Comparison of ENCODE assay signal across 18 cellular contexts in genomic region chr18:62612721-62613120, GRCh38.
DNase-seq lines count a peak whose midpoint lies in the region; ATAC-seq, FAIRE-seq and TF ChIP-seq lines count a peak whose summit lies in the region.
"Had no signal": no experiment of that assay in that cellular context is flagged by ENCODE, and none has a peak within 500 bp of the region (broad histone marks: within the 10 kb centered on the region; RNA-seq: fewer than 3 reads in every experiment).

No MANE protein-coding gene starts in this region.

- no peak for TF ChIP-seq POLR2A in Peyer's patch (IDR thresholded peaks at IDR 0.05)

- DNase-seq in D721Med (ENCODE audit: insufficient read length, low spot score) (no peak), Karpas-422 (peak; percentile 43), memory B cell (ENCODE audit: low spot score in 2 of 2) (no peak), caudate nucleus (lab: John Stamatoyannopoulos, UW) (no peak), PC-3 (no peak), dedifferentiated amniotic fluid mesenchymal stem cell (ENCODE audit: extremely low spot score) (no peak), Peyer's patch (no peak)
- DNase-seq: CD4-positive, alpha-beta T cell; DMS53; GOT3; NCI-H1436; NCI-H2029 treated with DMSO at 0.1 percent for 48 hours; NCI-H510A; NCI-H82; SW 1271 had no signal

- H4K20me1 ChIP-seq in Karpas-422 (ENCODE audit: insufficient read depth, low read depth, low read length) (no peaks in the 10 kb centered on the region), PC-3 (ENCODE audit: low read length) (no peaks in the 10 kb centered on the region)

- no peaks in the 10 kb centered on the region for H3K9me2 ChIP-seq in Karpas-422 (replicated peaks; ENCODE audit: insufficient read depth, low read length)
- H3K9me2 ChIP-seq in PC-3 (replicated peaks; ENCODE audit: low read length) = no peaks in the 10 kb centered on the region

- no peak overlapping the region for H2AFZ ChIP-seq in Karpas-422 (ENCODE audit: low read length)
- no peak overlapping the region for H2AFZ ChIP-seq in PC-3 (ENCODE audit: low read length)

- H3K4me3 Mint-ChIP-seq in memory B cell = no peak overlapping the region
- no peak overlapping the region for H3K4me3 Mint-ChIP-seq in stimulated activated memory B cell treated with anti-CD40 and anti-IgM and Interleukin-4, amounts not matched to agents 10 μg/mL and 1 μg/mL and 100 μg/mL, for 72 hours
- H3K4me3 Mint-ChIP-seq: CD4-positive, alpha-beta T cell had no signal

- H3K4me1 Mint-ChIP-seq in memory B cell = peaks cover 5% of the 10 kb centered on the region
- H3K4me1 Mint-ChIP-seq in stimulated activated memory B cell treated with anti-CD40 and anti-IgM and Interleukin-4, amounts not matched to agents 10 μg/mL and 1 μg/mL and 100 μg/mL, for 72 hours = peaks cover 14% of the 10 kb centered on the region

- H3K79me2 ChIP-seq in Karpas-422 (ENCODE audit: low read length) = no peaks in the 10 kb centered on the region
- no peaks in the 10 kb centered on the region for H3K79me2 ChIP-seq in PC-3 (ENCODE audit: low read length)

- TF ChIP-seq CTCF in D721Med (IDR thresholded peaks at IDR 0.05; ENCODE audit: insufficient read depth, missing control alignments) (no peak), PC-3 (conservative IDR thresholded peaks at IDR 0.05; ENCODE audit: low read depth, low read length) (no peak), Peyer's patch (IDR thresholded peaks at IDR 0.05) (no peak)

- CTCF ChIA-PET in PC-3 (lab: Charles Lee) = no interaction called here

- H3K4me3 ChIP-seq in Karpas-422 (ENCODE audit: low read length) (no peak overlapping the region), PC-3 (ENCODE audit: low read length) (no peak overlapping the region), Peyer's patch (no peak overlapping the region)

- intact Hi-C loops in PC-3 (cut with micrococcal nuclease) = no loop called here

- no peak overlapping the region for H3K4me2 ChIP-seq in Karpas-422 (ENCODE audit: low read depth, low read length, poor library complexity, severe bottlenecking)
- no peak overlapping the region for H3K4me2 ChIP-seq in PC-3 (ENCODE audit: low read length)

- POLR2A ChIA-PET in PC-3 (lab: Charles Lee; ENCODE audit: unreplicated experiment) = interaction anchor here (0.6 kb wide), 1 partner anchor 323 kb away, joined by 3 read pairs; no protein-coding TSS in a partner anchor

- H3K27me3 ChIP-seq in Karpas-422 (ENCODE audit: low read length) (no peaks in the 10 kb centered on the region), PC-3 (ENCODE audit: low read length) (no peaks in the 10 kb centered on the region; the same call in 1 of the 2 replicates), Peyer's patch (no peaks in the 10 kb centered on the region)

- H3K4me1 ChIP-seq in Karpas-422 (ENCODE audit: low read length) = peaks cover 7% of the 10 kb centered on the region
- H3K4me1 ChIP-seq in PC-3 (ENCODE audit: insufficient read depth, low read length) = no peaks in the 10 kb centered on the region
- H3K4me1 ChIP-seq in Peyer's patch = no peaks in the 10 kb centered on the region

- BruUV-seq in PC-3 (replicated peaks; lab: Mats Ljungman, UMichigan) = no TSS peak

- no peak overlapping the region for H3K27ac Mint-ChIP-seq in memory B cell
- H3K27ac Mint-ChIP-seq in stimulated activated memory B cell treated with anti-CD40 and anti-IgM and Interleukin-4, amounts not matched to agents 10 μg/mL and 1 μg/mL and 100 μg/mL, for 72 hours = no peak overlapping the region
- H3K27ac Mint-ChIP-seq: CD4-positive, alpha-beta T cell had no signal

- H3K36me3 ChIP-seq in Karpas-422 (ENCODE audit: insufficient read depth, low read length) (no peaks in the 10 kb centered on the region), PC-3 (ENCODE audit: low read depth, low read length) (no peaks in the 10 kb centered on the region), Peyer's patch (no peaks in the 10 kb centered on the region)

- H3K27me3 Mint-ChIP-seq in memory B cell = peaks cover 21% of the 10 kb centered on the region
- H3K27me3 Mint-ChIP-seq in stimulated activated memory B cell treated with anti-CD40 and anti-IgM and Interleukin-4, amounts not matched to agents 10 μg/mL and 1 μg/mL and 100 μg/mL, for 72 hours = peaks cover 24% of the 10 kb centered on the region

- no peaks in the 10 kb centered on the region for H3F3A ChIP-seq in PC-3 (ENCODE audit: low read length, unreplicated experiment)

- H3K9me3 ChIP-seq in Karpas-422 (ENCODE audit: low read length) (no peaks in the 10 kb centered on the region), PC-3 (ENCODE audit: low read length) (no peaks in the 10 kb centered on the region), Peyer's patch (no peaks in the 10 kb centered on the region)

- ATAC-seq in memory B cell (ENCODE audit: low read depth) = peak; percentile 43
- peak; percentile 31 for ATAC-seq in stimulated activated memory B cell treated with anti-CD40 and anti-IgM and Interleukin-4, amounts not matched to agents 10 μg/mL and 1 μg/mL and 100 μg/mL, for 72 hours
- no peak for ATAC-seq in PC-3

- FAIRE-seq in D721Med (lab: Jason Lieb, UNC) = peak; percentile 61
- FAIRE-seq: GM18507, HTR-8/SVneo had no signal

- no peaks in the 10 kb centered on the region for H3K36me3 Mint-ChIP-seq in memory B cell
- H3K36me3 Mint-ChIP-seq in stimulated activated memory B cell treated with anti-CD40 and anti-IgM and Interleukin-4, amounts not matched to agents 10 μg/mL and 1 μg/mL and 100 μg/mL, for 72 hours = no peaks in the 10 kb centered on the region

- no peaks in the 10 kb centered on the region for H3K9me3 Mint-ChIP-seq in memory B cell
- H3K9me3 Mint-ChIP-seq in stimulated activated memory B cell treated with anti-CD40 and anti-IgM and Interleukin-4, amounts not matched to agents 10 μg/mL and 1 μg/mL and 100 μg/mL, for 72 hours = no peaks in the 10 kb centered on the region
- H3K9me3 Mint-ChIP-seq: CD4-positive, alpha-beta T cell had no signal

- no peak overlapping the region for H3K27ac ChIP-seq in Karpas-422 (ENCODE audit: low read length)
- no peak overlapping the region for H3K27ac ChIP-seq in caudate nucleus (ENCODE audit: low read depth, low read length)
- H3K27ac ChIP-seq in PC-3 (ENCODE audit: low read length) = no peak overlapping the region
- H3K27ac ChIP-seq in Peyer's patch = no peak overlapping the region

- H3K9ac ChIP-seq in Karpas-422 (ENCODE audit: low read length) (no peak overlapping the region), PC-3 (ENCODE audit: low read length) (no peak overlapping the region)
